In genomic region chr9:131180454-131180853, GRCh38 we compare ENCODE assay signal across 15 cellular contexts. TPM values are rescaled to one million over a fixed set of nuclear protein-coding genes. Genes with fewer than 3 reads are reported as not detected.
DNase-seq lines count a peak whose midpoint lies in the region; ATAC-seq, FAIRE-seq and TF ChIP-seq lines count a peak whose summit lies in the region.
"Had no signal": no experiment of that assay in that cellular context is flagged by ENCODE, and none has a peak within 500 bp of the region (broad histone marks: within the 10 kb centered on the region; RNA-seq: fewer than 3 reads in every experiment).

No MANE protein-coding gene starts in this region.

- TF ChIP-seq POLR2A in heart left ventricle (IDR thresholded peaks at IDR 0.05) (no peak), suprapubic skin (IDR thresholded peaks at IDR 0.05) (no peak)

- peak overlapping the region; percentile 84 for H3K4me3 Mint-ChIP-seq in HFFc6
- H3K4me3 Mint-ChIP-seq: T-cell had no signal

- DNase-seq in HFFc6: peak; percentile 96
- DNase-seq in amniotic stem cell (lab: John Stamatoyannopoulos, UW): peak; percentile 86
- DNase-seq in heart left ventricle: no peak
- DNase-seq in suprapubic skin (ENCODE audit: low spot score in 2 of 2): no peak
- no peak for DNase-seq in NCI-H2171 (lab: John Stamatoyannopoulos, UW)
- no peak for DNase-seq in small intestine
- DNase-seq: activated CD4-positive, alpha-beta T cell treated with anti-CD3 and anti-CD28 coated beads, Interleukin-2, amount 50 U/mL, for 1 hour; caudate nucleus; foreskin keratinocyte; NCI-H1694 treated with DMSO at 0.1 percent for 48 hours; T-cell had no signal

- H3K27me3 ChIP-seq in heart left ventricle: no peaks in the 10 kb centered on the region
- H3K27me3 ChIP-seq in skeletal muscle satellite cell (ENCODE audit: control insufficient read depth, insufficient read depth, low read length): no peaks in the 10 kb centered on the region
- no peaks in the 10 kb centered on the region for H3K27me3 ChIP-seq in suprapubic skin
- H3K27me3 ChIP-seq in small intestine (ENCODE audit: control insufficient read depth in 2 of 2, insufficient read depth in 2 of 2, low read length in 2 of 2): no peaks in the 10 kb centered on the region
- H3K27me3 ChIP-seq: foreskin keratinocyte had no signal

- H3K27me3 Mint-ChIP-seq in HFFc6 (ENCODE audit: insufficient read depth): no peaks in the 10 kb centered on the region; the same call in 1 of the 2 replicates
- H3K27me3 Mint-ChIP-seq: T-cell had no signal

- peaks cover 44% of the 10 kb centered on the region for H3K4me1 Mint-ChIP-seq in HFFc6 (ENCODE audit: low read depth)

- H3K4me3 ChIP-seq in heart left ventricle (no peak overlapping the region), skeletal muscle satellite cell (ENCODE audit: low read length) (no peak overlapping the region), suprapubic skin (no peak overlapping the region), small intestine (ENCODE audit: low read depth in 1 of 2, low read length in 2 of 2) (no peak overlapping the region)
- H3K4me3 ChIP-seq: HAP-1 had no signal

- peak overlapping the region; percentile 94 for H3K27ac Mint-ChIP-seq in HFFc6
- H3K27ac Mint-ChIP-seq: T-cell had no signal

- H3K4me1 ChIP-seq in heart left ventricle (peaks cover 0 to 29% (median 6%) of the 10 kb centered on the region in 12 donors), skeletal muscle satellite cell (ENCODE audit: control insufficient read depth, insufficient read depth, low read length) (peaks cover 28% of the 10 kb centered on the region), suprapubic skin (no peaks in the 10 kb centered on the region), small intestine (ENCODE audit: control insufficient read depth in 2 of 2, insufficient read depth in 1 of 2, low read depth in 1 of 2, low read length in 1 of 2) (no peaks in the 10 kb centered on the region)
- H3K4me1 ChIP-seq: foreskin keratinocyte, HAP-1 had no signal

- ATAC-seq in heart left ventricle: peak in 3 of 4 donors; percentile 40 to 62 (median 54)
- no peak for ATAC-seq in HG03039 (IDR thresholded peaks at IDR 0.05; ENCODE audit: unreplicated experiment)
- ATAC-seq: foreskin keratinocyte, HepG2, T-cell had no signal

- H3K9me3 ChIP-seq in heart left ventricle (no peaks in the 10 kb centered on the region), skeletal muscle satellite cell (replicated peaks; ENCODE audit: low read length) (no peaks in the 10 kb centered on the region), suprapubic skin (no peaks in the 10 kb centered on the region), small intestine (ENCODE audit: control insufficient read depth, low read depth) (no peaks in the 10 kb centered on the region)
- H3K9me3 ChIP-seq: HAP-1 had no signal

- peak overlapping the region; percentile 57 for H3K4me2 ChIP-seq in skeletal muscle satellite cell (ENCODE audit: low read length)

- peaks cover 35% of the 10 kb centered on the region for H3K36me3 Mint-ChIP-seq in HFFc6 (ENCODE audit: low read depth)

- H3K36me3 ChIP-seq in heart left ventricle (peaks cover 2 to 97% (median 79%) of the 10 kb centered on the region in 9 donors), skeletal muscle satellite cell (ENCODE audit: insufficient read depth, low read length) (peaks cover 50% of the 10 kb centered on the region), suprapubic skin (peaks cover 75% of the 10 kb centered on the region), small intestine (ENCODE audit: control insufficient read depth in 2 of 2, insufficient read depth in 2 of 2, low read length in 2 of 2) (peaks cover 0 to 8% of the 10 kb centered on the region in 2 donors)

- TF ChIP-seq CTCF in HFFc6 (IDR thresholded peaks at IDR 0.05) (no peak), heart left ventricle (IDR thresholded peaks at IDR 0.05) (no peak), suprapubic skin (IDR thresholded peaks at IDR 0.05) (no peak)

- peak overlapping the region in 2 of 12 donors; percentile 18 to 39 for H3K27ac ChIP-seq in heart left ventricle
- no peak overlapping the region for H3K27ac ChIP-seq in suprapubic skin
- no peak overlapping the region for H3K27ac ChIP-seq in small intestine (ENCODE audit: low read depth in 1 of 2, low read length in 1 of 2)
- H3K27ac ChIP-seq: foreskin keratinocyte had no signal

- FAIRE-seq in small intestine (lab: Jason Lieb, UNC): no peak
- FAIRE-seq: HepG2 had no signal

- no peak for TF ChIP-seq EP300 in suprapubic skin (IDR thresholded peaks at IDR 0.05)

- 48 to 55% (median 52%) methylated on average over 6 of the region's 6 CpGs for WGBS in heart left ventricle, 4 donors
- WGBS in suprapubic skin: 73% methylated on average over 6 of the region's 6 CpGs
- 73 to 88% (median 84%) methylated on average over 6 of the region's 6 CpGs for WGBS in small intestine, 3 donors

- H3K9me3 Mint-ChIP-seq in HFFc6: no peaks in the 10 kb centered on the region
- H3K9me3 Mint-ChIP-seq: T-cell had no signal

- intact Hi-C loops in heart left ventricle (cut with DNase I): loop anchor here in 4 of 10 donors (2.0 to 10.0 kb wide), 5 partner anchors 94 to 156 kb away; partner anchors contain the start of gene FAM78A (in 2 of the 4)

- peak overlapping the region; percentile 58 for H3K9ac ChIP-seq in skeletal muscle satellite cell (ENCODE audit: low read depth, low read length)

RNA-seq across cellular contexts. Expression of gene NUP214, which starts 55.1 kb away (rescaled TPM):
- 10 to 100 TPM; 34.2 to 43.7 (median 39.3) TPM for total RNA-seq in HFFc6 (2021; fragmentation: NEBNext Ultra II Directional; extraction: Animal tissue kit (Norgen Biotek cat#: 25700))
- 10 to 100 TPM; 19.2 to 45.1 (median 25.7) TPM for total RNA-seq in heart left ventricle
- polyA plus RNA-seq in heart left ventricle: 10 to 100 TPM; 13.7 to 13.8 TPM
- 12.9 and 16.5 TPM in 2 replicates for total RNA-seq in skeletal muscle satellite cell (2012; rRNA removed)
- total RNA-seq in suprapubic skin: 100 to 1,000 TPM in 1 of 4 donors, 10 to 100 TPM in 3; 36.1 to 104 (median 69.6) TPM
- 10 to 100 TPM; 16.7 to 49.7 (median 35.6) TPM for polyA plus RNA-seq in small intestine

Comparison
In these comparisons a context has a peak if more than half of its experiments do, and no peak if none do; other contexts are left out.
1. DNase-seq: peak in HFFc6 (single experiment) and amniotic stem cell (single experiment); none in heart left ventricle (0 of 5), suprapubic skin (0 of 2), NCI-H2171 (single experiment) and small intestine (single experiment).